15 cellular contexts compared by ENCODE assay signal in genomic region chr16:3480901-3481695, GRCh38. TPM values are rescaled to one million over a fixed set of nuclear protein-coding genes. Genes with fewer than 3 reads are reported as not detected.
DNase-seq lines count a peak whose midpoint lies in the region; TF ChIP-seq lines count a peak whose summit lies in the region.
"Had no signal": no experiment of that assay in that cellular context is flagged by ENCODE, and none has a peak within 500 bp of the region (broad histone marks: within the 10 kb centered on the region; RNA-seq: fewer than 3 reads in every experiment).

No MANE protein-coding gene starts in this region.

- peaks cover 24 to 64% (median 53%) of the 10 kb centered on the region in 3 experiments; a peak in 6 of 7 replicates for H3K36me3 Mint-ChIP-seq in H9 (ENCODE audit: insufficient read depth in 1 of 3, low read depth in 3 of 3)

- no peaks in the 10 kb centered on the region; the same call in 1 of the 2 replicates for H3K27me3 Mint-ChIP-seq in H9 (ENCODE audit: low read depth)

- intact Hi-C loops in breast epithelium (cut with DNase I; ENCODE audit: low total_unique reads) = loop anchor here (2.0 kb wide), 1 partner anchor 42 kb away; no protein-coding TSS in a partner anchor

- DNase-seq in 8988T (peak; percentile 19), H9 (no peak), fibroblast of villous mesenchyme (ENCODE audit: low read depth) (no peak), breast epithelium (ENCODE audit: low spot score in 2 of 2) (no peak), HK-2 (ENCODE audit: unreplicated experiment) (no peak), DMS153 treated with DMSO at 0.1 percent for 48 hours (lab: John Stamatoyannopoulos, UW; ENCODE audit: unreplicated experiment) (no peak)
- DNase-seq: activated CD4-positive, CD25-positive, alpha-beta regulatory T cell treated with anti-CD3 and anti-CD28 coated beads, Interleukin-2, amount 50 U/mL, for 72 hours; brain microvascular endothelial cell; stimulated activated CD4-positive, alpha-beta T cell treated with anti-CD3 and anti-CD28 coated beads, Interleukin-4, amount 100 ng/mL, for 1 hour; stimulated activated naive CD8-positive, alpha-beta T cell treated with anti-CD3 and anti-CD28 coated beads, Interleukin-15, Interleukin-2, amounts not matched to agents 100 U/mL and 50 U/mL, for 24 hours had no signal

- peaks cover 1% of the 10 kb centered on the region for H4K20me1 ChIP-seq in H9 (ENCODE audit: control insufficient read depth, insufficient read depth, insufficient read length)

- no peak overlapping the region for H3K4me2 ChIP-seq in H9 (ENCODE audit: insufficient read depth, insufficient read length, low read length)

- H2BK5ac ChIP-seq in H9 (ENCODE audit: insufficient read length, low read length) = no peak overlapping the region

- H2AFZ ChIP-seq in H9 (ENCODE audit: low read length) = no peak overlapping the region

- no CpG with 5 or more reads among the region's 18 CpGs for WGBS in H9 (ENCODE audit: extremely low coverage, insufficient read length, low lambda C conversion rate)

- no peak overlapping the region for H3K18ac ChIP-seq in H9 (ENCODE audit: insufficient read length, low read depth, low read length)

- no peak overlapping the region for H3K9ac ChIP-seq in H9 (ENCODE audit: extremely low read depth, insufficient read length, low read length)

- H3K27me3 ChIP-seq in H9 (ENCODE audit: insufficient read depth, low read length) (no peaks in the 10 kb centered on the region), breast epithelium (no peaks in the 10 kb centered on the region)
- H3K27me3 ChIP-seq: brain microvascular endothelial cell had no signal

- H4K91ac ChIP-seq in H9 (ENCODE audit: insufficient read length, low read depth, low read length) = no peak overlapping the region

- H3K23ac ChIP-seq in H9 (ENCODE audit: insufficient read length, low read depth, low read length) = no peak overlapping the region

- no peak overlapping the region for H2BK12ac ChIP-seq in H9 (ENCODE audit: insufficient read length, low read depth, low read length)

- no peak overlapping the region for H3K4ac ChIP-seq in H9 (ENCODE audit: low read depth, low read length)

- no peak overlapping the region; a peak in 1 of 5 replicates for H3K4me3 Mint-ChIP-seq in H9

- H2BK15ac ChIP-seq in H9 (ENCODE audit: low read depth, low read length) = no peak overlapping the region

- peaks cover 10% of the 10 kb centered on the region in 2 experiments for H3K4me1 Mint-ChIP-seq in H9

- no peaks in the 10 kb centered on the region for H3K79me1 ChIP-seq in H9 (ENCODE audit: insufficient read depth, low read depth, low read length, poor library complexity, severe bottlenecking)

- H3K4me1 ChIP-seq in H9 (ENCODE audit: insufficient read depth, low read length) = no peaks in the 10 kb centered on the region
- no peaks in the 10 kb centered on the region for H3K4me1 ChIP-seq in breast epithelium
- H3K4me1 ChIP-seq: prostate gland had no signal

- peak overlapping the region; percentile 62 to 91 (median 90); a peak in 6 of 7 replicates for H3K27ac Mint-ChIP-seq in H9
- H3K27ac Mint-ChIP-seq: activated T-helper 2 cell treated with anti-CD3 and anti-CD28 coated beads, Interferon-gamma antibody, Interleukin-2, Interleukin-4, amounts not matched to agents 10 μg/mL and 5 μg/mL and 100 μg/mL, durations not matched to agents 14 hours and 24 hours and 36 hours had no signal

- TF ChIP-seq CTCF in H9 (conservative IDR thresholded peaks at IDR 0.05) (no peak), fibroblast of villous mesenchyme (IDR thresholded peaks at IDR 0.05; ENCODE audit: insufficient read depth, low read depth, low read length) (peak; percentile 9), breast epithelium (IDR thresholded peaks at IDR 0.05) (no peak)

- H3K14ac ChIP-seq in H9 (ENCODE audit: insufficient read depth, low read length) = no peak overlapping the region

- H3K27ac ChIP-seq in H9 (ENCODE audit: insufficient read length, low read depth, low read length) = no peak overlapping the region
- no peak overlapping the region for H3K27ac ChIP-seq in breast epithelium
- H3K27ac ChIP-seq: brain microvascular endothelial cell, epithelial cell of prostate, prostate gland had no signal

- H2BK120ac ChIP-seq in H9 (ENCODE audit: low read depth, low read length, poor library complexity, severe bottlenecking) = no peak overlapping the region

- H3K23me2 ChIP-seq in H9 (ENCODE audit: insufficient read length, low read depth, low read length, poor library complexity, severe bottlenecking) = no peaks in the 10 kb centered on the region

- no peak overlapping the region for H3K56ac ChIP-seq in H9 (ENCODE audit: insufficient read length, low read depth, low read length)

- no peak for TF ChIP-seq POLR2A in breast epithelium (IDR thresholded peaks at IDR 0.05)

- H3K36me3 ChIP-seq in breast epithelium = peaks cover 12% of the 10 kb centered on the region

- H3K9me3 ChIP-seq in H9 (ENCODE audit: control insufficient read depth, low read depth, low read length) = no peaks in the 10 kb centered on the region
- no peaks in the 10 kb centered on the region for H3K9me3 ChIP-seq in breast epithelium
- H3K9me3 ChIP-seq: prostate gland had no signal

- no peaks in the 10 kb centered on the region for H3K9me3 Mint-ChIP-seq in H9
- H3K9me3 Mint-ChIP-seq: activated T-helper 2 cell treated with anti-CD3 and anti-CD28 coated beads, Interferon-gamma antibody, Interleukin-2, Interleukin-4, amounts not matched to agents 10 μg/mL and 5 μg/mL and 100 μg/mL, durations not matched to agents 14 hours and 24 hours and 36 hours had no signal

- H3T11ph ChIP-seq in H9 (ENCODE audit: low read length) = no peak overlapping the region

- no peak overlapping the region for H4K8ac ChIP-seq in H9 (replicated peaks; ENCODE audit: insufficient read length, low read depth, low read length)

- H3K4me3 ChIP-seq in fibroblast of villous mesenchyme (ENCODE audit: low read depth, low read length) (no peak overlapping the region), breast epithelium (no peak overlapping the region)
- H3K4me3 ChIP-seq: prostate gland had no signal

- no peak overlapping the region for H2BK20ac ChIP-seq in H9 (ENCODE audit: low read depth, low read length, poor library complexity, severe bottlenecking)

- no peak overlapping the region for H4K5ac ChIP-seq in H9 (ENCODE audit: insufficient read length, low read depth, low read length)

- H3K79me2 ChIP-seq in H9 (ENCODE audit: insufficient read depth, low read length) = no peaks in the 10 kb centered on the region; the same call in 1 of the 2 replicates

- no peak overlapping the region for H2AK5ac ChIP-seq in H9 (ENCODE audit: insufficient read length, low read length)

RNA-seq across cellular contexts. Expression of gene C16orf90, which starts 14.2 kb away (rescaled TPM):
- total RNA-seq in H9 (2021) (not detected in 2 replicates), fibroblast of villous mesenchyme (not detected in 2 replicates), breast epithelium (not detected)
- total RNA-seq: activated T-helper 2 cell treated with anti-CD3 and anti-CD28 coated beads, Interferon-gamma antibody, Interleukin-2, Interleukin-4, amounts not matched to agents 10 μg/mL and 5 μg/mL and 100 μg/mL, durations not matched to agents 14 hours and 24 hours and 36 hours; LHCN-M2; mononuclear cell had no signal

RNA-seq across cellular contexts. Expression of gene CLUAP1, which starts 19.7 kb away (rescaled TPM):
- total RNA-seq in H9 (2021) (10.6 and 13.4 TPM in 2 replicates), fibroblast of villous mesenchyme (14.5 and 22.0 TPM in 2 replicates), breast epithelium (10 to 100 TPM; 20.8 to 27.1 (median 24.6) TPM)

RNA-seq across cellular contexts. Expression of gene NAA60, which starts 37.6 kb away (rescaled TPM):
- 49.3 and 50.4 TPM in 2 replicates for total RNA-seq in H9 (2021)
- total RNA-seq in fibroblast of villous mesenchyme = 10.0 and 16.8 TPM in 2 replicates
- 10 to 100 TPM; 25.4 to 25.9 (median 25.5) TPM for total RNA-seq in breast epithelium

RNA-seq across cellular contexts. Expression of gene ZNF597, which starts 37.8 kb away (rescaled TPM):
- total RNA-seq in H9 (2021) (3.4 and 3.5 TPM in 2 replicates), fibroblast of villous mesenchyme (3.2 and 5.2 TPM in 2 replicates), breast epithelium (1 to 10 TPM; 2.1 to 3.6 (median 2.8) TPM)
